Comparison of ENCODE assay signal across 8 cellular contexts in genomic region chr5:151740958-151741373, GRCh38. TPM values are rescaled to one million over a fixed set of nuclear protein-coding genes. Genes with fewer than 3 reads are reported as not detected.
DNase-seq lines count a peak whose midpoint lies in the region; ATAC-seq and TF ChIP-seq lines count a peak whose summit lies in the region.

No MANE protein-coding gene starts in this region.

- H3K4me1 ChIP-seq in adrenal gland (replicated peaks in 1 of 2) (peaks cover 29 to 44% of the 10 kb centered on the region in 2 donors), mesodermal cell (ENCODE audit: control insufficient read depth, insufficient read depth, low read length, poor library complexity, severe bottlenecking) (peaks cover 25% of the 10 kb centered on the region)

- 27 to 43% (median 34%) methylated on average over 2 of the region's 2 CpGs for WGBS in adrenal gland, 4 donors
- 15 to 33% methylated on average over 1 of the region's 2 CpGs for WGBS in mesodermal cell (ENCODE audit: insufficient coverage in 2 of 2), 2 experiments

- H3K36me3 ChIP-seq in adrenal gland (replicated peaks in 1 of 2) (peaks cover 0 to 11% of the 10 kb centered on the region in 2 donors), mesodermal cell (ENCODE audit: control insufficient read depth, insufficient read depth, low read length) (peaks cover 18% of the 10 kb centered on the region)

- H3K4me3 ChIP-seq in adrenal gland (no peak overlapping the region), mesodermal cell (ENCODE audit: extremely low read depth, insufficient read depth, low read length, poor library complexity, severe bottlenecking) (no peak overlapping the region)

- H3K9me3 ChIP-seq in adrenal gland (replicated peaks in 1 of 3) (no peaks in the 10 kb centered on the region), mesodermal cell (ENCODE audit: control insufficient read depth, low read length) (no peaks in the 10 kb centered on the region)

- intact Hi-C loops in adrenal gland (cut with DNase I): loop anchor here (2.0 to 10.0 kb wide), 4 partner anchors 82 to 296 kb away; partner anchors contain the start of gene SLC36A1 (in 1 of the 2)

- TF ChIP-seq CTCF in adrenal gland (IDR thresholded peaks at IDR 0.05): peak in 1 of 6 experiments; percentile 39

- ATAC-seq in HG02610 (IDR thresholded peaks at IDR 0.05; ENCODE audit: unreplicated experiment) (peak; percentile 14), GM18907 (IDR thresholded peaks at IDR 0.05; ENCODE audit: unreplicated experiment) (no peak)

- in situ Hi-C loops in Caki2 (cut with HindIII; ENCODE audit: low pct_unique_long_range_greater_than_20kb, low sequenced_read_pairs): no loop called here

- no peaks in the 10 kb centered on the region for H3K27me3 ChIP-seq in adrenal gland

- DNase-seq in Caki2 (ENCODE audit: low read depth): peak; percentile 65
- DNase-seq in adrenal gland: no peak
- DNase-seq in NCI-H1417 (lab: John Stamatoyannopoulos, UW): no peak
- no peak for DNase-seq in activated CD4-positive, alpha-beta T cell treated with anti-CD3 and anti-CD28 coated beads, Interleukin-2, amount 50 U/mL, for 48 hours
- no peak for DNase-seq in NCI-H774 (lab: John Stamatoyannopoulos, UW)

- TF ChIP-seq POLR2A in adrenal gland (IDR thresholded peaks at IDR 0.05): no peak

- H3K27ac ChIP-seq in adrenal gland (peak overlapping the region in 4 of 5 donors; percentile 73 to 86 (median 84)), mesodermal cell (ENCODE audit: low read depth, low read length, severe bottlenecking) (peak overlapping the region; percentile 99)

RNA-seq across cellular contexts. Expression of gene ATOX1, which starts 17.5 kb away (rescaled TPM):
- total RNA-seq in Caki2 (2014; rRNA removed; shearing (Covaris generic); ENCODE audit: low replicate concordance): 19.8 and 39.4 TPM in 2 replicates
- 100 to 1,000 TPM in 7 of 8 donors, 10 to 100 TPM in 1; 97.5 to 291 (median 137) TPM for total RNA-seq in adrenal gland
- polyA plus RNA-seq in adrenal gland: 100 to 1,000 TPM; 125 to 213 (median 136) TPM
- polyA plus RNA-seq in mesodermal cell (2013, experiment 1 of 2): 123 TPM
- 103 TPM for polyA plus RNA-seq in mesodermal cell (2013, experiment 2 of 2)

RNA-seq across cellular contexts. Expression of gene G3BP1, which starts 30.8 kb away (rescaled TPM):
- 55.1 and 91.9 TPM in 2 replicates for total RNA-seq in Caki2 (2014; rRNA removed; shearing (Covaris generic); ENCODE audit: low replicate concordance)
- 100 to 1,000 TPM in 5 of 8 donors, 10 to 100 TPM in 3; 61.4 to 167 (median 135) TPM for total RNA-seq in adrenal gland
- polyA plus RNA-seq in adrenal gland: 10 to 100 TPM; 11.5 to 90.3 (median 13.0) TPM
- polyA plus RNA-seq in mesodermal cell (2013, experiment 1 of 2): 88.3 TPM
- 84.1 TPM for polyA plus RNA-seq in mesodermal cell (2013, experiment 2 of 2)

RNA-seq across cellular contexts. Expression of gene SPARC, which starts 54.3 kb away (rescaled TPM):
- total RNA-seq in Caki2 (2014; rRNA removed; shearing (Covaris generic); ENCODE audit: low replicate concordance): 111 and 136 TPM in 2 replicates
- 1,000 to 10,000 TPM in 4 of 8 donors, 100 to 1,000 TPM in 4; 478 to 3,013 (median 1,213) TPM for total RNA-seq in adrenal gland
- polyA plus RNA-seq in adrenal gland: 1,000 to 10,000 TPM in 1 of 3 donors, 100 to 1,000 TPM in 2; 145 to 2,674 (median 298) TPM
- 2,112 TPM for polyA plus RNA-seq in mesodermal cell (2013, experiment 1 of 2)
- polyA plus RNA-seq in mesodermal cell (2013, experiment 2 of 2): 2,024 TPM
